Comparison of ENCODE assay signal across 39 cellular contexts in genomic region chr5:170126061-170126460, GRCh38. TPM values are rescaled to one million over a fixed set of nuclear protein-coding genes. Genes with fewer than 3 reads are reported as not detected.
"Had no signal": no experiment of that assay in that cellular context is flagged by ENCODE, and none has a peak within 500 bp of the region (broad histone marks: within the 10 kb centered on the region; RNA-seq: fewer than 3 reads in every experiment).

No MANE protein-coding gene starts in this region.

- H3K36me3 ChIP-seq: MG63 had no signal

- H3K4me3 ChIP-seq: MG63 had no signal

- H3K27ac ChIP-seq: KMS-11 had no signal

- H3K27me3 ChIP-seq: MG63 had no signal

- H3K9ac ChIP-seq: KMS-11 had no signal

- DNase-seq: Karpas-422, Kasumi-1, KG1, MG63, MM.1S, MV-4-11, NCI-H1048, NCI-H1092, NCI-H1092 treated with DMSO at 0.1 percent for 48 hours, NCI-H1105, NCI-H1105 treated with DMSO at 0.1 percent for 48 hours, NCI-H1417, NCI-H1417 treated with DMSO at 0.1 percent for 48 hours, NCI-H1436, NCI-H1436 treated with DMSO at 0.1 percent for 48 hours, NCI-H146, NCI-H1694, NCI-H1694 treated with DMSO at 0.1 percent for 48 hours, NCI-H187, NCI-H187 treated with DMSO at 0.1 percent for 48 hours, NCI-H1930, NCI-H2029, NCI-H2029 treated with DMSO at 0.1 percent for 48 hours, NCI-H2081, NCI-H2081 treated with DMSO at 0.1 percent for 48 hours, NCI-H2107, NCI-H2171, NCI-H2171 treated with DMSO at 0.1 percent for 48 hours, NCI-H2227 treated with DMSO at 0.1 percent for 48 hours, NCI-H226, NCI-H345, NCI-H446, NCI-H446 treated with DMSO at 0.1 percent for 48 hours, NCI-H510A had no signal

RNA-seq across cellular contexts. Expression of gene FOXI1, which starts 20.4 kb away (rescaled TPM):
- total RNA-seq: LHCN-M2, M059J, MCF 10A, NCI-H460 had no signal
